ENCODE assay signal across 16 cellular contexts in the genomic region with DNA sequence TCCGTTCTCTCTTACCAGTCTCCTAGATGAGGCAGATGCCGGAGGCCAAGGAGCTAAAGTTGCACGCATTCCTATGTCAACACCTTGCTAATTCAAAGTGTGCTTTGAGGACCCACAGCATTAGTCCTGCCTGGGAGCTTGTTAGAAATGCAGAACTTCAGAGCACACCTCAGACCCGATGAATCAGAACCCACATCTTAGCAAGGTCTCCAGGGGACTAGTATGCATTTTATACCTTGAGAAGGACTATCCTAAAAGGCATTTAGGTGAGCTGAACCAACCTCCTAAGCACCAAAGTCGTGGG.
DNase-seq lines count a peak whose midpoint lies in the region; ATAC-seq, FAIRE-seq and TF ChIP-seq lines count a peak whose summit lies in the region.
"Had no signal": no experiment of that assay in that cellular context is flagged by ENCODE, and none has a peak within 500 bp of the region (broad histone marks: within the 10 kb centered on the region; RNA-seq: fewer than 3 reads in every experiment).

No MANE protein-coding gene starts in this region.

- H3K4me3 ChIP-seq in GM23338 = no peak overlapping the region
- peak overlapping the region; percentile 13 for H3K4me3 ChIP-seq in SJCRH30
- H3K4me3 ChIP-seq: GM23248 had no signal

- TF ChIP-seq CTCF in GM23338 (conservative IDR thresholded peaks at IDR 0.05; ENCODE audit: low read depth in 2 of 2) (no peak), nephron (IDR thresholded peaks at IDR 0.05; ENCODE audit: unreplicated experiment in 3 of 3) (no peak)

- H3K4me3 Mint-ChIP-seq in GM23338 = no peak overlapping the region
- no peak overlapping the region for H3K4me3 Mint-ChIP-seq in nephron
- H3K4me3 Mint-ChIP-seq: B cell; CD8-positive, alpha-beta memory T cell; IgD-negative memory B cell had no signal

- H3K36me3 ChIP-seq in GM23338 (ENCODE audit: insufficient read depth) (no peaks in the 10 kb centered on the region), SJCRH30 (no peaks in the 10 kb centered on the region)

- no peaks in the 10 kb centered on the region for H3F3A ChIP-seq in GM23338 (replicated peaks; ENCODE audit: low read depth)

- H3K36me3 Mint-ChIP-seq in GM23338 (ENCODE audit: low read depth) (peaks cover 8% of the 10 kb centered on the region; the same call in 2 of the 3 replicates), nephron (ENCODE audit: low read depth) (no peaks in the 10 kb centered on the region)
- H3K36me3 Mint-ChIP-seq: CD8-positive, alpha-beta memory T cell; IgD-negative memory B cell had no signal

- H3K9me3 Mint-ChIP-seq in GM23338 = peaks cover 7% of the 10 kb centered on the region
- H3K9me3 Mint-ChIP-seq in nephron = peaks cover 9% of the 10 kb centered on the region

- peak overlapping the region; percentile 80; the same call in 1 of the 2 replicates for H2AFZ ChIP-seq in GM23338
- H2AFZ ChIP-seq: GM23248 had no signal

- H3K27me3 ChIP-seq in GM23338 (ENCODE audit: insufficient read depth) = no peaks in the 10 kb centered on the region
- H3K27me3 ChIP-seq in SJCRH30 = no peaks in the 10 kb centered on the region

- H3K27ac Mint-ChIP-seq in GM23338 (no peak overlapping the region), nephron (peak overlapping the region in 2 of 3 experiments; percentile 32 to 69)
- H3K27ac Mint-ChIP-seq: B cell, IgD-negative memory B cell had no signal

- H3K4me1 ChIP-seq in GM23338 (ENCODE audit: insufficient read depth) (peaks cover 4% of the 10 kb centered on the region), SJCRH30 (peaks cover 46% of the 10 kb centered on the region)

- H3K4me2 ChIP-seq in GM23338 = no peak overlapping the region

- ATAC-seq in GM23338 = no peak
- no peak for ATAC-seq in GM21825 (IDR thresholded peaks at IDR 0.05; ENCODE audit: unreplicated experiment)

- no peak overlapping the region for H3K27ac ChIP-seq in GM23338 (ENCODE audit: low read depth)
- peak overlapping the region; percentile 96 for H3K27ac ChIP-seq in SJCRH30
- H3K27ac ChIP-seq: GM23248 had no signal

- no peaks in the 10 kb centered on the region for H3K9me3 ChIP-seq in SJCRH30 (replicated peaks)
- H3K9me3 ChIP-seq: Caco-2 had no signal

- no peaks in the 10 kb centered on the region for H3K79me2 ChIP-seq in GM23338 (replicated peaks; ENCODE audit: insufficient read depth)

- no peaks in the 10 kb centered on the region for H3K27me3 Mint-ChIP-seq in GM23338 (ENCODE audit: insufficient read depth, low read depth, poor library complexity)
- peaks cover 7% of the 10 kb centered on the region for H3K27me3 Mint-ChIP-seq in nephron (ENCODE audit: low read depth)
- H3K27me3 Mint-ChIP-seq: CD8-positive, alpha-beta memory T cell had no signal

- H4K20me1 ChIP-seq in GM23338 (replicated peaks; ENCODE audit: insufficient read depth) = no peaks in the 10 kb centered on the region

- FAIRE-seq in GM19239 (lab: Jason Lieb, UNC) = no peak
- FAIRE-seq: A204.1 had no signal

- DNase-seq in GM23338 (ENCODE audit: low spot score) (no peak), SJCRH30 (no peak), NCI-H1694 treated with DMSO at 0.1 percent for 48 hours (lab: John Stamatoyannopoulos, UW) (no peak), GM19239 (ENCODE audit: insufficient read length, low spot score) (no peak)
- DNase-seq in activated CD4-positive, alpha-beta T cell treated with anti-CD3 and anti-CD28 coated beads, Interleukin-2, amount 50 U/mL, for 4 hours = no peak
- DNase-seq: Caco-2; CD8-positive, alpha-beta memory T cell; DND-41; GDM1; GM23248; H7 had no signal

- peaks cover 9% of the 10 kb centered on the region; the same call in 1 of the 2 replicates for H3K9me2 ChIP-seq in GM23338 (ENCODE audit: insufficient read depth)

- H3K4me1 Mint-ChIP-seq in GM23338 = peaks cover 14% of the 10 kb centered on the region
- H3K4me1 Mint-ChIP-seq in nephron = peaks cover 24% of the 10 kb centered on the region
- H3K4me1 Mint-ChIP-seq: B cell; CD8-positive, alpha-beta memory T cell; IgD-negative memory B cell had no signal

TF ChIP-seq in GM23338, 12 proteins besides CTCF, POLR2A, EP300 and RAD21:
- no peak for TF ChIP-seq ZNF331 (CRISPR knock-in tag; IDR thresholded peaks at IDR 0.05; ENCODE audit: low read depth)
